Comparison of ENCODE assay signal across 18 cellular contexts in the genomic region with DNA sequence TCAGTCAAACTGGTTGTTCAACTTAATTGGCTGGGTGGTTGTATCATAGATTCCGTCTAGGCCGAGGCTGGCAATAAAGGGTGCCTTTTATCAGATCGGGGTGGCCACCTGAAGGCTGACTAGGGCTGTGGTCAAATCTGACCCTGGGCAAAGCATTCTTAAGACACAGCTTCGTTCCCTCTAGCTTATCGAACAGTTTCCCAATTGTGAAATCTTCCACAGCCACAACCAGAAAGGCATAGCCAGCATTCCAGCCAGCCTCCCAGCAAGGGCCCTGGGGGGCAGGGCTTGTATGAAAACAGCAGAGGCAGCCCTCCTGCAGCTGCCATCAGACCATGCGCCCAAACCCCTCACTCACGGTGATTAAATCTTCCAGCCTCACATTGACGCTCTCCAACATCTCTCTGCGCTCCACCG. TPM values are rescaled to one million over a fixed set of nuclear protein-coding genes. Genes with fewer than 3 reads are reported as not detected.
DNase-seq lines count a peak whose midpoint lies in the region; ATAC-seq and TF ChIP-seq lines count a peak whose summit lies in the region.
"Had no signal": no experiment of that assay in that cellular context is flagged by ENCODE, and none has a peak within 500 bp of the region (broad histone marks: within the 10 kb centered on the region; RNA-seq: fewer than 3 reads in every experiment).

No MANE protein-coding gene starts in this region.

- H3K9me3 ChIP-seq in CD4-positive, alpha-beta T cell (ENCODE audit: control insufficient read depth, low read length), result no peaks in the 10 kb centered on the region
- H3K9me3 ChIP-seq in HUES64 (ENCODE audit: insufficient read depth, low read depth, low read length) (no peaks in the 10 kb centered on the region), body of pancreas (no peaks in the 10 kb centered on the region), prostate gland (no peaks in the 10 kb centered on the region)
- H3K9me3 ChIP-seq: ascending aorta, heart left ventricle, right atrium auricular region had no signal

- no peaks in the 10 kb centered on the region for H3K27me3 Mint-ChIP-seq in CD4-positive, alpha-beta T cell
- no peaks in the 10 kb centered on the region for H3K27me3 Mint-ChIP-seq in effector memory CD8-positive, alpha-beta T cell

- H3K4me1 ChIP-seq in HUES64 (ENCODE audit: insufficient read depth, low read length) (peaks cover 28% of the 10 kb centered on the region; the same call in 1 of the 2 replicates), body of pancreas (no peaks in the 10 kb centered on the region), prostate gland (replicated peaks) (no peaks in the 10 kb centered on the region)
- H3K4me1 ChIP-seq: ascending aorta, right atrium auricular region had no signal

- H3K9me3 Mint-ChIP-seq in CD4-positive, alpha-beta T cell, result no peaks in the 10 kb centered on the region
- H3K9me3 Mint-ChIP-seq in effector memory CD8-positive, alpha-beta T cell, result no peaks in the 10 kb centered on the region

- H3K27me3 ChIP-seq in CD4-positive, alpha-beta T cell (ENCODE audit: control insufficient read depth, insufficient read depth, low read length), result no peaks in the 10 kb centered on the region
- H3K27me3 ChIP-seq in HUES64 (ENCODE audit: insufficient read depth, low read length), result no peaks in the 10 kb centered on the region
- H3K27me3 ChIP-seq in body of pancreas, result no peaks in the 10 kb centered on the region
- no peaks in the 10 kb centered on the region for H3K27me3 ChIP-seq in prostate gland (replicated peaks; ENCODE audit: insufficient read depth)
- H3K27me3 ChIP-seq: ascending aorta, right atrium auricular region had no signal

- no peak overlapping the region for H3K4me3 ChIP-seq in HUES64 (ENCODE audit: low read length)
- no peak overlapping the region for H3K4me3 ChIP-seq in body of pancreas
- H3K4me3 ChIP-seq in prostate gland, result no peak overlapping the region
- H3K4me3 ChIP-seq: ascending aorta, heart left ventricle, right atrium auricular region had no signal

- no peaks in the 10 kb centered on the region for H3K36me3 Mint-ChIP-seq in CD4-positive, alpha-beta T cell (ENCODE audit: low read depth)
- H3K36me3 Mint-ChIP-seq in effector memory CD8-positive, alpha-beta T cell (ENCODE audit: insufficient read depth), result no peaks in the 10 kb centered on the region

- POLR2A ChIA-PET in CD4-positive, alpha-beta T cell (lab: Charles Lee), result no interaction called here

- H3K27ac ChIP-seq in CD4-positive, alpha-beta T cell (ENCODE audit: low read depth, low read length), result no peak overlapping the region
- H3K27ac ChIP-seq in HUES64 (ENCODE audit: low read depth, low read length), result no peak overlapping the region
- no peak overlapping the region for H3K27ac ChIP-seq in body of pancreas
- no peak overlapping the region for H3K27ac ChIP-seq in prostate gland
- H3K27ac ChIP-seq: ascending aorta, C4-2B, heart left ventricle, right atrium auricular region had no signal

- no peak for ATAC-seq in CD4-positive, alpha-beta T cell (ENCODE audit: poor library complexity)
- no peak for ATAC-seq in effector memory CD8-positive, alpha-beta T cell (replicated peaks)
- ATAC-seq in body of pancreas, result no peak
- ATAC-seq: activated CD4-positive, CD25-positive, alpha-beta regulatory T cell treated with anti-CD3 and anti-CD28 coated beads, Interleukin-2, amount 50 U/mL, for 24 hours; heart left ventricle; stimulated activated naive CD8-positive, alpha-beta T cell treated with anti-CD3 and anti-CD28 coated beads, Interleukin-15, Interleukin-2, amounts not matched to agents 100 U/mL and 50 U/mL, for 24 hours had no signal

- peaks cover 50% of the 10 kb centered on the region for H3K4me1 Mint-ChIP-seq in CD4-positive, alpha-beta T cell (ENCODE audit: low read depth)
- H3K4me1 Mint-ChIP-seq in effector memory CD8-positive, alpha-beta T cell (ENCODE audit: low read depth in 2 of 2), result peaks cover 20 to 34% of the 10 kb centered on the region in 2 donors

- intact Hi-C loops in CD4-positive, alpha-beta T cell (cut with DNase I, micrococcal nuclease), result loop anchor here (10.0 kb wide), 2 partner anchors 131 to 379 kb away; a partner anchor contains a TSS
- intact Hi-C loops in body of pancreas (cut with DNase I), result no loop called here
- intact Hi-C loops in prostate gland (cut with DNase I), result no loop called here

- WGBS in HUES64, result 61% methylated on average over 10 of the region's 10 CpGs
- 69 to 75% methylated on average over 10 of the region's 10 CpGs for WGBS in body of pancreas, 2 donors
- 72% methylated on average over 10 of the region's 10 CpGs for WGBS in prostate gland

- H3K4me3 Mint-ChIP-seq in CD4-positive, alpha-beta T cell, result no peak overlapping the region
- H3K4me3 Mint-ChIP-seq in effector memory CD8-positive, alpha-beta T cell, result no peak overlapping the region

- peak overlapping the region; percentile 19; the same call in 1 of the 2 replicates for H3K9ac ChIP-seq in HUES64 (ENCODE audit: low read depth, low read length)

- H3K36me3 ChIP-seq in HUES64 (ENCODE audit: insufficient read depth, low read length), result no peaks in the 10 kb centered on the region
- H3K36me3 ChIP-seq in body of pancreas (replicated peaks in 1 of 2; ENCODE audit: insufficient read depth in 1 of 2, low read depth in 2 of 2), result no peaks in the 10 kb centered on the region
- H3K36me3 ChIP-seq in prostate gland, result no peaks in the 10 kb centered on the region
- H3K36me3 ChIP-seq: ascending aorta, heart left ventricle, right atrium auricular region had no signal

- no peak for DNase-seq in CD4-positive, alpha-beta T cell
- DNase-seq in effector memory CD8-positive, alpha-beta T cell, result no peak
- DNase-seq in myocyte (ENCODE audit: low read depth) (peak; percentile 13), body of pancreas (no peak), inferior parietal cortex (ENCODE audit: extremely low spot score) (no peak), prostate gland (ENCODE audit: low spot score) (no peak), dermis blood vessel endothelial cell (no peak)
- DNase-seq: activated T-cell treated with anti-CD3 and anti-CD28 coated beads, Interleukin-2, amount 50 U/mL, for 1 hour; heart left ventricle; midbrain; NCI-H2029; stimulated activated CD4-positive, alpha-beta T cell treated with anti-CD3 and anti-CD28 coated beads, Interleukin-4, amount 100 ng/mL, for 24 hours; stimulated activated naive CD8-positive, alpha-beta T cell treated with anti-CD3 and anti-CD28 coated beads, Interleukin-15, Interleukin-2, amounts not matched to agents 100 U/mL and 50 U/mL, for 24 hours had no signal

- H3K27ac Mint-ChIP-seq in CD4-positive, alpha-beta T cell, result peak overlapping the region; percentile 76
- peak overlapping the region; percentile 53 to 71 for H3K27ac Mint-ChIP-seq in effector memory CD8-positive, alpha-beta T cell

- TF ChIP-seq POLR2A in body of pancreas (IDR thresholded peaks at IDR 0.05) (no peak), prostate gland (IDR thresholded peaks at IDR 0.05) (no peak)

- TF ChIP-seq CTCF in CD4-positive, alpha-beta T cell (IDR thresholded peaks at IDR 0.05), result no peak
- TF ChIP-seq CTCF in body of pancreas (IDR thresholded peaks at IDR 0.05) (no peak), prostate gland (IDR thresholded peaks at IDR 0.05) (no peak)

- CTCF ChIA-PET in CD4-positive, alpha-beta T cell (lab: Charles Lee), result interaction anchor here (1.2 kb wide), 1 partner anchor 17 kb away, joined by 4 read pairs; no protein-coding TSS in a partner anchor

RNA-seq across cellular contexts. Expression of a gene that starts 42.5 kb away (rescaled TPM):
- not detected for total RNA-seq in CD4-positive, alpha-beta T cell
- 0.05 TPM for polyA plus RNA-seq in HUES64 (2013, experiment 1 of 2)
- not detected for polyA plus RNA-seq in HUES64 (2013, experiment 2 of 2)
- total RNA-seq in myocyte, result not detected in 2 replicates
- 0.01 TPM for polyA plus RNA-seq in myocyte (2012)
- total RNA-seq in body of pancreas, result not detected
- under 1 TPM in 1 of 2 donors, not detected in 1; 0.55 TPM for total RNA-seq in prostate gland
- total RNA-seq in dermis blood vessel endothelial cell, result not detected in 2 replicates
- total RNA-seq: ascending aorta, heart left ventricle, right atrium auricular region had no signal
- polyA plus RNA-seq: heart left ventricle had no signal

RNA-seq across cellular contexts. Expression of a gene that starts 42.7 kb away (rescaled TPM):
- total RNA-seq in CD4-positive, alpha-beta T cell, result not detected
- 0.25 TPM for polyA plus RNA-seq in HUES64 (2013, experiment 1 of 2)
- polyA plus RNA-seq in HUES64 (2013, experiment 2 of 2), result 0.38 TPM
- total RNA-seq in myocyte (0.35 TPM in 1 of 2 replicates, not detected in the other), body of pancreas (not detected), prostate gland (1 to 10 TPM in 1 of 2 donors, under 1 TPM in 1; 0.62 to 1.2 TPM), dermis blood vessel endothelial cell (0.05 TPM in 1 of 2 replicates, not detected in the other)
- not detected for polyA plus RNA-seq in myocyte (2012)
- total RNA-seq: ascending aorta, heart left ventricle, right atrium auricular region had no signal
- polyA plus RNA-seq: heart left ventricle had no signal

RNA-seq across cellular contexts. Expression of a gene that starts 54.2 kb away (rescaled TPM):
- total RNA-seq in CD4-positive, alpha-beta T cell, result not detected
- 1.00 TPM for polyA plus RNA-seq in HUES64 (2013, experiment 1 of 2)
- polyA plus RNA-seq in HUES64 (2013, experiment 2 of 2), result 1.1 TPM
- total RNA-seq in myocyte (not detected in 2 replicates), body of pancreas (not detected), prostate gland (under 1 TPM in 1 of 2 donors, not detected in 1; 0.36 TPM), dermis blood vessel endothelial cell (not detected in 2 replicates)
- polyA plus RNA-seq in myocyte (2012), result not detected
- total RNA-seq: ascending aorta, right atrium auricular region had no signal
- polyA plus RNA-seq: heart left ventricle had no signal

Comparison
In these comparisons a context has a peak if more than half of its experiments do, and no peak if none do; other contexts are left out.
1. intact Hi-C loops: an anchor here in CD4-positive, alpha-beta T cell (10.0 kb wide); none called in body of pancreas and prostate gland.